ENCODE assay signal across 1 cellular context in the genomic region with DNA sequence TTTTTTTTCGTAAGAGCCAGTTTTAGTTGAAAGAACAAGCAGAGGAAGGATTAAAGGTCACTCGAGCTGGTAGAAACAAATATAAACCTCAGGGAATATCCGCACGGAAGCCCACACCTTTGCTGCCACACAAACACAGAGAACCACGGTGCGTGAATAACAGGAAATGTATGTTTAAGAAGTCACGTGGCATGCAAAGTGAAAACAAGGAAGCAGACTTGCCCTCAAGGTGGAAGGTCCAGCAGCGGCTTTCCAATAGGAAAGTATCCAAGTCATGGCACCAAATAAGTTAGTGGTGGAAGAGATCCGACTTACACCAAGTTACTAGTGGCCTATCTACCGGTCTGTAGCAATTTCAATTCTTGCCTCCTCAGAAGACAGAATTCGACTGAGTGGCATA.
TF ChIP-seq lines count a peak whose summit lies in the region.

No MANE protein-coding gene starts in this region.

TF ChIP-seq in HepG2, 621 proteins besides CTCF, POLR2A, EP300 and RAD21 (continued from another document and continues in another):
- TF ChIP-seq, protein P1, sequence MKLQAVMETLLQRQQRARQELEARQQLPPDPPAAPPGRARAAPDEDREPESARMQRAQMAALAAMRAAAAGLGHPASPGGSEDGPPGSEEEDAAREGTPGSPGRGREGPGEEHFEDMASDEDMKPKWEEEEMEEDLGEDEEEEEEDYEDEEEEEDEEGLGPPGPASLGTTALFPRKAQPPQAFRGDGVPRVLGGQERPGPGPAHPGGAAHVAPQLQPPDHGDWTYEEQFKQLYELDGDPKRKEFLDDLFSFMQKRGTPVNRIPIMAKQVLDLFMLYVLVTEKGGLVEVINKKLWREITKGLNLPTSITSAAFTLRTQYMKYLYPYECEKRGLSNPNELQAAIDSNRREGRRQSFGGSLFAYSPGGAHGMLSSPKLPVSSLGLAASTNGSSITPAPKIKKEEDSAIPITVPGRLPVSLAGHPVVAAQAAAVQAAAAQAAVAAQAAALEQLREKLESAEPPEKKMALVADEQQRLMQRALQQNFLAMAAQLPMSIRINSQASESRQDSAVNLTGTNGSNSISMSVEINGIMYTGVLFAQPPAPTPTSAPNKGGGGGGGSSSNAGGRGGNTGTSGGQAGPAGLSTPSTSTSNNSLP (IDR thresholded peaks at IDR 0.05; ENCODE audit: low read depth, low read length): no peak
- TF ChIP-seq DR1 (CRISPR knock-in tag; IDR thresholded peaks at IDR 0.05): no peak
- TF ChIP-seq RORA (CRISPR knock-in tag; IDR thresholded peaks at IDR 0.05): no peak
- no peak for TF ChIP-seq NR3C1 (CRISPR knock-in tag; IDR thresholded peaks at IDR 0.05)
- TF ChIP-seq, protein P2, sequence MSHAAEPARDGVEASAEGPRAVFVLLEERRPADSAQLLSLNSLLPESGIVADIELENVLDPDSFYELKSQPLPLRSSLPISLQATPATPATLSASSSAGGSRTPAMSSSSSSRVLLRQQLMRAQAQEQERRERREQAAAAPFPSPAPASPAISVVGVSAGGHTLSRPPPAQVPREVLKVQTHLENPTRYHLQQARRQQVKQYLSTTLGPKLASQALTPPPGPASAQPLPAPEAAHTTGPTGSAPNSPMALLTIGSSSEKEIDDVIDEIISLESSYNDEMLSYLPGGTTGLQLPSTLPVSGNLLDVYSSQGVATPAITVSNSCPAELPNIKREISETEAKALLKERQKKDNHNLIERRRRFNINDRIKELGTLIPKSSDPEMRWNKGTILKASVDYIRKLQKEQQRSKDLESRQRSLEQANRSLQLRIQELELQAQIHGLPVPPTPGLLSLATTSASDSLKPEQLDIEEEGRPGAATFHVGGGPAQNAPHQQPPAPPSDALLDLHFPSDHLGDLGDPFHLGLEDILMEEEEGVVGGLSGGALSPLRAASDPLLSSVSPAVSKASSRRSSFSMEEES (CRISPR knock-in tag; IDR thresholded peaks at IDR 0.05): 0 out of 2 replicates have a peak, but pooled peaks have one; percentile 57
- no peak for TF ChIP-seq TEAD3 (CRISPR knock-in tag; optimal IDR thresholded peaks at IDR 0.05; ENCODE audit: borderline replicate concordance)
- TF ChIP-seq ZNF264 (CRISPR knock-in tag; IDR thresholded peaks at IDR 0.05): no peak
- no peak for TF ChIP-seq ZNF333 (CRISPR knock-in tag; IDR thresholded peaks at IDR 0.05; ENCODE audit: borderline replicate concordance)
- TF ChIP-seq NR1H2 (CRISPR knock-in tag; IDR thresholded peaks at IDR 0.05; ENCODE audit: borderline replicate concordance, low read depth): no peak
- no peak for TF ChIP-seq FOXP1 (IDR thresholded peaks at IDR 0.05)
- peak; percentile 11; the same call in 1 of the 2 replicates for TF ChIP-seq FOXP1 (CRISPR knock-in tag; IDR thresholded peaks at IDR 0.05)
- TF ChIP-seq KLF11 (CRISPR knock-in tag; IDR thresholded peaks at IDR 0.05): no peak
- TF ChIP-seq IRF2 (CRISPR knock-in tag; IDR thresholded peaks at IDR 0.05): 0 out of 2 replicates have a peak, but pooled peaks have one; percentile 32
- peak; percentile 39; the same call in 1 of the 2 replicates for TF ChIP-seq MED1 (CRISPR knock-in tag; IDR thresholded peaks at IDR 0.05)
- TF ChIP-seq, protein P3, sequence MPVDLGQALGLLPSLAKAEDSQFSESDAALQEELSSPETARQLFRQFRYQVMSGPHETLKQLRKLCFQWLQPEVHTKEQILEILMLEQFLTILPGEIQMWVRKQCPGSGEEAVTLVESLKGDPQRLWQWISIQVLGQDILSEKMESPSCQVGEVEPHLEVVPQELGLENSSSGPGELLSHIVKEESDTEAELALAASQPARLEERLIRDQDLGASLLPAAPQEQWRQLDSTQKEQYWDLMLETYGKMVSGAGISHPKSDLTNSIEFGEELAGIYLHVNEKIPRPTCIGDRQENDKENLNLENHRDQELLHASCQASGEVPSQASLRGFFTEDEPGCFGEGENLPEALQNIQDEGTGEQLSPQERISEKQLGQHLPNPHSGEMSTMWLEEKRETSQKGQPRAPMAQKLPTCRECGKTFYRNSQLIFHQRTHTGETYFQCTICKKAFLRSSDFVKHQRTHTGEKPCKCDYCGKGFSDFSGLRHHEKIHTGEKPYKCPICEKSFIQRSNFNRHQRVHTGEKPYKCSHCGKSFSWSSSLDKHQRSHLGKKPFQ (CRISPR knock-in tag; IDR thresholded peaks at IDR 0.05; ENCODE audit: insufficient replicate concordance): no peak
- no peak for TF ChIP-seq SKI (IDR thresholded peaks at IDR 0.05; ENCODE audit: partially characterized antibody)
- TF ChIP-seq, protein P4, sequence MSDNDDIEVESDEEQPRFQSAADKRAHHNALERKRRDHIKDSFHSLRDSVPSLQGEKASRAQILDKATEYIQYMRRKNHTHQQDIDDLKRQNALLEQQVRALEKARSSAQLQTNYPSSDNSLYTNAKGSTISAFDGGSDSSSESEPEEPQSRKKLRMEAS (IDR thresholded peaks at IDR 0.05): peak; percentile 52; the same call in 1 of the 2 replicates
- peak; percentile 20; the same call in 1 of the 2 replicates for TF ChIP-seq KAT8 (CRISPR knock-in tag; IDR thresholded peaks at IDR 0.05)
- no peak for TF ChIP-seq ZBTB7B (CRISPR knock-in tag; IDR thresholded peaks at IDR 0.05)
- TF ChIP-seq SYNCRIP (IDR thresholded peaks at IDR 0.05; ENCODE audit: insufficient read depth, low read depth, low read length): no peak
- TF ChIP-seq HIVEP1 (CRISPR knock-in tag; IDR thresholded peaks at IDR 0.05): no peak
- TF ChIP-seq ZNF747 (CRISPR knock-in tag; IDR thresholded peaks at IDR 0.05; ENCODE audit: borderline replicate concordance): no peak
- TF ChIP-seq XBP1 (CRISPR knock-in tag; IDR thresholded peaks at IDR 0.05): no peak
- TF ChIP-seq GATAD2A (CRISPR knock-in tag; IDR thresholded peaks at IDR 0.05): 0 out of 2 replicates have a peak, but pooled peaks have one; percentile 21
- no peak for TF ChIP-seq ARHGAP35 (CRISPR knock-in tag; IDR thresholded peaks at IDR 0.05; ENCODE audit: borderline replicate concordance)
- no peak for TF ChIP-seq CHD4 (IDR thresholded peaks at IDR 0.05; ENCODE audit: borderline replicate concordance, low read length)
- TF ChIP-seq ZBTB38 (CRISPR knock-in tag; IDR thresholded peaks at IDR 0.05): no peak
- TF ChIP-seq, protein P5, sequence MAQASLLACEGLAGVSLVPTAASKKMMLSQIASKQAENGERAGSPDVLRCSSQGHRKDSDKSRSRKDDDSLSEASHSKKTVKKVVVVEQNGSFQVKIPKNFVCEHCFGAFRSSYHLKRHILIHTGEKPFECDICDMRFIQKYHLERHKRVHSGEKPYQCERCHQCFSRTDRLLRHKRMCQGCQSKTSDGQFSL (CRISPR knock-in tag; IDR thresholded peaks at IDR 0.05): no peak
- TF ChIP-seq RCOR2 (CRISPR knock-in tag; IDR thresholded peaks at IDR 0.05): no peak
- no peak for TF ChIP-seq FIP1L1 (IDR thresholded peaks at IDR 0.05; ENCODE audit: borderline replicate concordance, insufficient read depth, low read depth, low read length)
- TF ChIP-seq FOSL2 (CRISPR knock-in tag; IDR thresholded peaks at IDR 0.05): peak; percentile 24; the same call in 1 of the 2 replicates
- no peak for TF ChIP-seq HHEX (CRISPR knock-in tag; IDR thresholded peaks at IDR 0.05)
- TF ChIP-seq ZNF790 (CRISPR knock-in tag; IDR thresholded peaks at IDR 0.05; ENCODE audit: borderline replicate concordance): no peak
- TF ChIP-seq MIXL1 (CRISPR knock-in tag; IDR thresholded peaks at IDR 0.05): peak; percentile 46; the same call in 1 of the 2 replicates
- no peak for TF ChIP-seq ZNF569 (CRISPR knock-in tag; IDR thresholded peaks at IDR 0.05; ENCODE audit: borderline replicate concordance)
- 0 out of 2 replicates have a peak, but pooled peaks have one; percentile 31 for TF ChIP-seq ZSCAN29 (CRISPR knock-in tag; conservative IDR thresholded peaks at IDR 0.05)
- TF ChIP-seq, protein P6, sequence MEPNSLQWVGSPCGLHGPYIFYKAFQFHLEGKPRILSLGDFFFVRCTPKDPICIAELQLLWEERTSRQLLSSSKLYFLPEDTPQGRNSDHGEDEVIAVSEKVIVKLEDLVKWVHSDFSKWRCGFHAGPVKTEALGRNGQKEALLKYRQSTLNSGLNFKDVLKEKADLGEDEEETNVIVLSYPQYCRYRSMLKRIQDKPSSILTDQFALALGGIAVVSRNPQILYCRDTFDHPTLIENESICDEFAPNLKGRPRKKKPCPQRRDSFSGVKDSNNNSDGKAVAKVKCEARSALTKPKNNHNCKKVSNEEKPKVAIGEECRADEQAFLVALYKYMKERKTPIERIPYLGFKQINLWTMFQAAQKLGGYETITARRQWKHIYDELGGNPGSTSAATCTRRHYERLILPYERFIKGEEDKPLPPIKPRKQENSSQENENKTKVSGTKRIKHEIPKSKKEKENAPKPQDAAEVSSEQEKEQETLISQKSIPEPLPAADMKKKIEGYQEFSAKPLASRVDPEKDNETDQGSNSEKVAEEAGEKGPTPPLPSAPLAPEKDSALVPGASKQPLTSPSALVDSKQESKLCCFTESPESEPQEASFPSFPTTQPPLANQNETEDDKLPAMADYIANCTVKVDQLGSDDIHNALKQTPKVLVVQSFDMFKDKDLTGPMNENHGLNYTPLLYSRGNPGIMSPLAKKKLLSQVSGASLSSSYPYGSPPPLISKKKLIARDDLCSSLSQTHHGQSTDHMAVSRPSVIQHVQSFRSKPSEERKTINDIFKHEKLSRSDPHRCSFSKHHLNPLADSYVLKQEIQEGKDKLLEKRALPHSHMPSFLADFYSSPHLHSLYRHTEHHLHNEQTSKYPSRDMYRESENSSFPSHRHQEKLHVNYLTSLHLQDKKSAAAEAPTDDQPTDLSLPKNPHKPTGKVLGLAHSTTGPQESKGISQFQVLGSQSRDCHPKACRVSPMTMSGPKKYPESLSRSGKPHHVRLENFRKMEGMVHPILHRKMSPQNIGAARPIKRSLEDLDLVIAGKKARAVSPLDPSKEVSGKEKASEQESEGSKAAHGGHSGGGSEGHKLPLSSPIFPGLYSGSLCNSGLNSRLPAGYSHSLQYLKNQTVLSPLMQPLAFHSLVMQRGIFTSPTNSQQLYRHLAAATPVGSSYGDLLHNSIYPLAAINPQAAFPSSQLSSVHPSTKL (CRISPR knock-in tag; IDR thresholded peaks at IDR 0.05): peak; percentile 36
- TF ChIP-seq, protein P7, sequence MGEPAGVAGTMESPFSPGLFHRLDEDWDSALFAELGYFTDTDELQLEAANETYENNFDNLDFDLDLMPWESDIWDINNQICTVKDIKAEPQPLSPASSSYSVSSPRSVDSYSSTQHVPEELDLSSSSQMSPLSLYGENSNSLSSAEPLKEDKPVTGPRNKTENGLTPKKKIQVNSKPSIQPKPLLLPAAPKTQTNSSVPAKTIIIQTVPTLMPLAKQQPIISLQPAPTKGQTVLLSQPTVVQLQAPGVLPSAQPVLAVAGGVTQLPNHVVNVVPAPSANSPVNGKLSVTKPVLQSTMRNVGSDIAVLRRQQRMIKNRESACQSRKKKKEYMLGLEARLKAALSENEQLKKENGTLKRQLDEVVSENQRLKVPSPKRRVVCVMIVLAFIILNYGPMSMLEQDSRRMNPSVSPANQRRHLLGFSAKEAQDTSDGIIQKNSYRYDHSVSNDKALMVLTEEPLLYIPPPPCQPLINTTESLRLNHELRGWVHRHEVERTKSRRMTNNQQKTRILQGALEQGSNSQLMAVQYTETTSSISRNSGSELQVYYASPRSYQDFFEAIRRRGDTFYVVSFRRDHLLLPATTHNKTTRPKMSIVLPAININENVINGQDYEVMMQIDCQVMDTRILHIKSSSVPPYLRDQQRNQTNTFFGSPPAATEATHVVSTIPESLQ (CRISPR knock-in tag; conservative IDR thresholded peaks at IDR 0.05): no peak
- TF ChIP-seq, protein P8, sequence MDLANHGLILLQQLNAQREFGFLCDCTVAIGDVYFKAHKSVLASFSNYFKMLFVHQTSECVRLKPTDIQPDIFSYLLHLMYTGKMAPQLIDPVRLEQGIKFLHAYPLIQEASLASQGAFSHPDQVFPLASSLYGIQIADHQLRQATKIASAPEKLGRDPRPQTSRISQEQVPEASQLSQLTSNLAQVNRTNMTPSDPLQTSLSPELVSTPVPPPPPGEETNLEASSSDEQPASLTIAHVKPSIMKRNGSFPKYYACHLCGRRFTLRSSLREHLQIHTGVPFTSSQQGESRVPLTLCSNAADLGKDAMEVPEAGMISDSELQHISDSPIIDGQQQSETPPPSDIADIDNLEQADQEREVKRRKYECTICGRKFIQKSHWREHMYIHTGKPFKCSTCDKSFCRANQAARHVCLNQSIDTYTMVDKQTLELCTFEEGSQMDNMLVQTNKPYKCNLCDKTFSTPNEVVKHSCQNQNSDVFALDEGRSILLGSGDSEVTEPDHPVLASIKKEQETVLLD (CRISPR knock-in tag; IDR thresholded peaks at IDR 0.05; ENCODE audit: low read depth): no peak
- no peak for TF ChIP-seq SIX1 (CRISPR knock-in tag; IDR thresholded peaks at IDR 0.05; ENCODE audit: borderline replicate concordance)
- peak; percentile 57 for TF ChIP-seq ELF1 (CRISPR knock-in tag; IDR thresholded peaks at IDR 0.05)
- TF ChIP-seq ZSCAN9 (CRISPR knock-in tag; IDR thresholded peaks at IDR 0.05; ENCODE audit: borderline replicate concordance): no peak
- TF ChIP-seq ZNF672 (CRISPR knock-in tag; IDR thresholded peaks at IDR 0.05): no peak
- TF ChIP-seq FOXJ3 (CRISPR knock-in tag; IDR thresholded peaks at IDR 0.05; ENCODE audit: borderline replicate concordance): 0 out of 2 replicates have a peak, but pooled peaks have one; percentile 27
- TF ChIP-seq, protein P9, sequence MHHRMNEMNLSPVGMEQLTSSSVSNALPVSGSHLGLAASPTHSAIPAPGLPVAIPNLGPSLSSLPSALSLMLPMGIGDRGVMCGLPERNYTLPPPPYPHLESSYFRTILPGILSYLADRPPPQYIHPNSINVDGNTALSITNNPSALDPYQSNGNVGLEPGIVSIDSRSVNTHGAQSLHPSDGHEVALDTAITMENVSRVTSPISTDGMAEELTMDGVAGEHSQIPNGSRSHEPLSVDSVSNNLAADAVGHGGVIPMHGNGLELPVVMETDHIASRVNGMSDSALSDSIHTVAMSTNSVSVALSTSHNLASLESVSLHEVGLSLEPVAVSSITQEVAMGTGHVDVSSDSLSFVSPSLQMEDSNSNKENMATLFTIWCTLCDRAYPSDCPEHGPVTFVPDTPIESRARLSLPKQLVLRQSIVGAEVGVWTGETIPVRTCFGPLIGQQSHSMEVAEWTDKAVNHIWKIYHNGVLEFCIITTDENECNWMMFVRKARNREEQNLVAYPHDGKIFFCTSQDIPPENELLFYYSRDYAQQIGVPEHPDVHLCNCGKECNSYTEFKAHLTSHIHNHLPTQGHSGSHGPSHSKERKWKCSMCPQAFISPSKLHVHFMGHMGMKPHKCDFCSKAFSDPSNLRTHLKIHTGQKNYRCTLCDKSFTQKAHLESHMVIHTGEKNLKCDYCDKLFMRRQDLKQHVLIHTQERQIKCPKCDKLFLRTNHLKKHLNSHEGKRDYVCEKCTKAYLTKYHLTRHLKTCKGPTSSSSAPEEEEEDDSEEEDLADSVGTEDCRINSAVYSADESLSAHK (CRISPR knock-in tag; IDR thresholded peaks at IDR 0.05; ENCODE audit: borderline replicate concordance): no peak
- TF ChIP-seq GABPA (IDR thresholded peaks at IDR 0.05; ENCODE audit: low read depth, low read length): no peak
- peak; percentile 72 for TF ChIP-seq GABPA (CRISPR knock-in tag; IDR thresholded peaks at IDR 0.05; ENCODE audit: low read depth)
- no peak for TF ChIP-seq TRIM24 (CRISPR knock-in tag; IDR thresholded peaks at IDR 0.05)
- no peak for TF ChIP-seq ZFP41 (CRISPR knock-in tag; IDR thresholded peaks at IDR 0.05; ENCODE audit: borderline replicate concordance)
- TF ChIP-seq THYN1 (CRISPR knock-in tag; IDR thresholded peaks at IDR 0.05; ENCODE audit: borderline replicate concordance, low read depth): no peak
